11 cellular contexts compared by ENCODE assay signal in the genomic region with DNA sequence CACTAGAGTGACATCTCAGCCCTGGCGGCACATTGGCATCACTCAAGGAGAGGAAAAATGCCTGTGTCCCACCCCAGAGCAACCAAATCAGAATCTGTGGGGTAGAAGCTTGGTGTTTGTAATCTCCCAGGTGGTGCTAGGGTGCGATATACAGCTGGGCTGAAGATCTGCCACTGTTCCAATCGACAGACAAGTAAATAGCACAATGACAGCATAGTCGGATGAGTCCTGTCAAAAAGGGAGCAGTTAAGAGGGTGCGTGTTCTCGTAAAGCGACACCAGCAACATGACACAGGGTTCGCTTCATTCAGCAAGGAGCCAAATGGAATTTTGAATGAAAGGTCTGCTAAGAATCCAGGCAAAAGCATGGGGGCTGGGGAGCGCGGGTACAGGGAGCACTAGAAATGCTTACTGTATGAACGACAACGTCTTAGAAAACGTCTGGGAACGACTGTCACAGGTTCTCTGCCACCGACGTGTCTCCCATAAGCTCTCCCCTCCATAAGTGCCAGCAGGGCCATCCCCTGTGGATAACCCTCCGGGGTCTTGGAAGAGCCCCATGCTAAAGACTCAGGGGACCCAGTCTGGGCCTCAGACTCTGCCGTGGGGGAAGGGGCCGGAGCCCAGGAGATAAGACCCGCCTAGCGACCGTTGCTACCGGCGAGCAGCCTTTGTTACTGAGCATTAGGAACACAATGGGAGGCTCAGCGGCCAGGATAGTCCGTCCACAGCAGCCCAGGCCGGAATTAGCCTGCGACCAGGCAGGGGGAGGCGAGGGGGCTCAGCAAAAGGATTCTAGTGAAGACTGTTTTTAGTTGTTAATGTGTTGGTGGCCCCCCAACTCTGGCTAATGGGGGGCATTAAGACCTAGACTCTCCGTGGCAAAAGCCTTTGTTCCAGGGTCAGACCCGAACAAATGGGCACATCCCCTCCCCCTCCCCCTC. TPM values are rescaled to one million over a fixed set of nuclear protein-coding genes. Genes with fewer than 3 reads are reported as not detected.
DNase-seq lines count a peak whose midpoint lies in the region; ATAC-seq and TF ChIP-seq lines count a peak whose summit lies in the region.
"Had no signal": no experiment of that assay in that cellular context is flagged by ENCODE, and none has a peak within 500 bp of the region (broad histone marks: within the 10 kb centered on the region; RNA-seq: fewer than 3 reads in every experiment).

No MANE protein-coding gene starts in this region.

- H3K4me3 ChIP-seq in adrenal gland (peak overlapping the region in 1 of 4 donors; percentile 12), left ventricle myocardium inferior (peak overlapping the region; percentile 62), parathyroid adenoma (ENCODE audit: low read depth, low read length) (peak overlapping the region; percentile 36)

- H3K9me3 ChIP-seq in adrenal gland (replicated peaks in 1 of 3) (no peaks in the 10 kb centered on the region), left ventricle myocardium inferior (replicated peaks) (no peaks in the 10 kb centered on the region), parathyroid adenoma (ENCODE audit: control insufficient read depth, low read length) (no peaks in the 10 kb centered on the region)

- intact Hi-C loops in adrenal gland (cut with DNase I) (no loop called here), left ventricle myocardium inferior (cut with micrococcal nuclease) (no loop called here)

- no peak overlapping the region for H3K9ac ChIP-seq in parathyroid adenoma

- TF ChIP-seq CTCF in adrenal gland (IDR thresholded peaks at IDR 0.05) (no peak), left ventricle myocardium inferior (IDR thresholded peaks at IDR 0.05; ENCODE audit: borderline replicate concordance) (no peak), parathyroid adenoma (IDR thresholded peaks at IDR 0.05) (no peak)

- no peak for TF ChIP-seq POLR2A in adrenal gland (IDR thresholded peaks at IDR 0.05)

- DNase-seq in DMS153 treated with DMSO at 0.1 percent for 48 hours (lab: John Stamatoyannopoulos, UW; ENCODE audit: unreplicated experiment), result peak; percentile 69
- peak in 6 of 7 donors; percentile 32 to 80 (median 41) for DNase-seq in adrenal gland
- DNase-seq in left ventricle myocardium inferior, result peak; percentile 63
- no peak for DNase-seq in GOT3 (lab: John Stamatoyannopoulos, UW)
- DNase-seq in NCI-H2107 (lab: John Stamatoyannopoulos, UW), result no peak
- DNase-seq: amniotic stem cell, KBM-7, T-helper 17 cell had no signal

- WGBS in adrenal gland, 4 donors, result 40 to 63% (median 51%) methylated on average over 26 to 31 of the region's 31 CpGs

- H3K79me2 ChIP-seq in parathyroid adenoma, result no peaks in the 10 kb centered on the region

- H3K4me2 ChIP-seq in parathyroid adenoma (ENCODE audit: low read length), result peak overlapping the region; percentile 44

- H3K27ac ChIP-seq in adrenal gland, result peak overlapping the region in 2 of 5 donors; percentile 45 to 73
- H3K27ac ChIP-seq in left ventricle myocardium inferior (replicated peaks), result peak overlapping the region; percentile 88
- no peak overlapping the region for H3K27ac ChIP-seq in parathyroid adenoma

- H3K27me3 ChIP-seq in adrenal gland (no peaks in the 10 kb centered on the region), left ventricle myocardium inferior (ENCODE audit: low read depth) (no peaks in the 10 kb centered on the region), parathyroid adenoma (ENCODE audit: control insufficient read depth, insufficient read depth, low read length) (no peaks in the 10 kb centered on the region)

- no peaks in the 10 kb centered on the region for H3K36me3 ChIP-seq in adrenal gland (replicated peaks in 1 of 2)
- H3K36me3 ChIP-seq in left ventricle myocardium inferior, result no peaks in the 10 kb centered on the region
- H3K36me3 ChIP-seq in parathyroid adenoma (ENCODE audit: control insufficient read depth, insufficient read depth, low read length), result no peaks in the 10 kb centered on the region

- peak overlapping the region; percentile 80 for H2AFZ ChIP-seq in parathyroid adenoma

- no peaks in the 10 kb centered on the region for H3K4me1 ChIP-seq in adrenal gland (replicated peaks in 1 of 2)
- peaks cover 19% of the 10 kb centered on the region for H3K4me1 ChIP-seq in left ventricle myocardium inferior
- H3K4me1 ChIP-seq in parathyroid adenoma, result no peaks in the 10 kb centered on the region

- ATAC-seq in GM19452 (IDR thresholded peaks at IDR 0.05; ENCODE audit: unreplicated experiment) (no peak), GM18868 (IDR thresholded peaks at IDR 0.05; ENCODE audit: unreplicated experiment) (no peak)
- ATAC-seq: T-helper 17 cell had no signal

RNA-seq across cellular contexts. Expression of a gene that starts 20.8 kb away (rescaled TPM):
- total RNA-seq in adrenal gland, result 10 to 100 TPM; 11.2 to 58.2 (median 19.7) TPM
- 10 to 100 TPM; 10.7 to 25.6 (median 13.2) TPM for polyA plus RNA-seq in adrenal gland
- total RNA-seq in left ventricle myocardium inferior, result 38.0 TPM

RNA-seq across cellular contexts. Expression of a gene that starts 39.4 kb away (rescaled TPM):
- 10 to 100 TPM; 42.6 to 60.8 (median 48.4) TPM for total RNA-seq in adrenal gland
- 10 to 100 TPM; 21.9 to 26.5 (median 23.6) TPM for polyA plus RNA-seq in adrenal gland
- total RNA-seq in left ventricle myocardium inferior, result 52.6 TPM

Comparison
In these comparisons a context has a peak if more than half of its experiments do, and no peak if none do; other contexts are left out.
1. DNase-seq: peak in DMS153 treated with DMSO at 0.1 percent for 48 hours (single experiment), adrenal gland (6 of 7) and left ventricle myocardium inferior (single experiment); none in GOT3 (single experiment) and NCI-H2107 (single experiment).